14 cellular contexts compared by ENCODE assay signal in genomic region chr1:178566187-178566586, GRCh38. TPM values are rescaled to one million over a fixed set of nuclear protein-coding genes. Genes with fewer than 3 reads are reported as not detected.
DNase-seq lines count a peak whose midpoint lies in the region; ATAC-seq and TF ChIP-seq lines count a peak whose summit lies in the region.
"Had no signal": no experiment of that assay in that cellular context is flagged by ENCODE, and none has a peak within 500 bp of the region (broad histone marks: within the 10 kb centered on the region; RNA-seq: fewer than 3 reads in every experiment).

No MANE protein-coding gene starts in this region.

- H3K9me2 ChIP-seq in Karpas-422 (replicated peaks; ENCODE audit: insufficient read depth, low read length), result no peaks in the 10 kb centered on the region
- H3K9me2 ChIP-seq: SK-N-SH had no signal

- peak; percentile 53 for DNase-seq in iris pigment epithelial cell (ENCODE audit: low read depth)
- DNase-seq in RKO (ENCODE audit: low spot score), result no peak
- DNase-seq in endodermal cell, result no peak
- DNase-seq in SHP77 treated with DMSO at 0.1 percent for 48 hours (lab: John Stamatoyannopoulos, UW), result no peak
- DNase-seq in Karpas-422, result no peak
- DNase-seq: GOT3, hypothalamus, NCI-H446, SK-N-SH had no signal

- H2AFZ ChIP-seq in Karpas-422 (ENCODE audit: low read length), result no peak overlapping the region

- H3K4me3 ChIP-seq in endodermal cell (ENCODE audit: low read length), result no peak overlapping the region
- H3K4me3 ChIP-seq in Karpas-422 (ENCODE audit: low read length), result no peak overlapping the region

- H3K36me3 Mint-ChIP-seq in endodermal cell (ENCODE audit: low read depth), result no peaks in the 10 kb centered on the region

- H3K4me1 Mint-ChIP-seq in endodermal cell, result peaks cover 4% of the 10 kb centered on the region

- H3K36me3 ChIP-seq in endodermal cell (ENCODE audit: control insufficient read depth, insufficient read depth, low read length), result no peaks in the 10 kb centered on the region
- no peaks in the 10 kb centered on the region; the same call in 1 of the 2 replicates for H3K36me3 ChIP-seq in Karpas-422 (ENCODE audit: insufficient read depth, low read length)

- H3K4me1 ChIP-seq in endodermal cell (ENCODE audit: control insufficient read depth, insufficient read depth, low read length) (no peaks in the 10 kb centered on the region), Karpas-422 (ENCODE audit: low read length) (peaks cover 33% of the 10 kb centered on the region)

- peaks cover 7% of the 10 kb centered on the region; the same call in 1 of the 2 replicates for H3K79me2 ChIP-seq in Karpas-422 (ENCODE audit: low read length)

- no peak overlapping the region for H3K4me2 ChIP-seq in Karpas-422 (ENCODE audit: low read depth, low read length, poor library complexity, severe bottlenecking)
- H3K4me2 ChIP-seq: SK-N-SH had no signal

- no peak overlapping the region for H3K9ac ChIP-seq in endodermal cell (ENCODE audit: extremely low read depth, low read length, poor library complexity, severe bottlenecking)
- H3K9ac ChIP-seq in Karpas-422 (ENCODE audit: low read length), result no peak overlapping the region
- H3K9ac ChIP-seq: SK-N-SH had no signal

- peaks cover under 1% of the 10 kb centered on the region for H3K9me3 Mint-ChIP-seq in endodermal cell

- peak; percentile 76 for ATAC-seq in GM18867 (IDR thresholded peaks at IDR 0.05; ENCODE audit: unreplicated experiment)
- ATAC-seq in GM21529 (IDR thresholded peaks at IDR 0.05; ENCODE audit: unreplicated experiment), result peak; percentile 84
- ATAC-seq in HG03378 (IDR thresholded peaks at IDR 0.05; ENCODE audit: unreplicated experiment), result peak; percentile 94

- H3K27ac ChIP-seq in endodermal cell (ENCODE audit: low read depth, low read length) (no peak overlapping the region), Karpas-422 (ENCODE audit: low read length) (no peak overlapping the region)

- H3K27me3 Mint-ChIP-seq in endodermal cell (ENCODE audit: insufficient read depth), result peaks cover 6% of the 10 kb centered on the region

- TF ChIP-seq CTCF in endodermal cell (conservative IDR thresholded peaks at IDR 0.05), result no peak

- no peak overlapping the region for H3K4me3 Mint-ChIP-seq in endodermal cell
- H3K4me3 Mint-ChIP-seq: nephron had no signal

- peaks cover 7% of the 10 kb centered on the region for H3K9me3 ChIP-seq in endodermal cell (ENCODE audit: control insufficient read depth, low read length)
- H3K9me3 ChIP-seq in Karpas-422 (ENCODE audit: low read length), result no peaks in the 10 kb centered on the region
- H3K9me3 ChIP-seq: SK-N-SH had no signal

- H4K20me1 ChIP-seq in Karpas-422 (ENCODE audit: insufficient read depth, low read depth, low read length), result no peaks in the 10 kb centered on the region

- H3K27me3 ChIP-seq in endodermal cell (ENCODE audit: control insufficient read depth, insufficient read depth, low read length, poor library complexity, severe bottlenecking) (no peaks in the 10 kb centered on the region), Karpas-422 (ENCODE audit: low read length) (no peaks in the 10 kb centered on the region)

- WGBS in endodermal cell (ENCODE audit: insufficient coverage in 1 of 2, insufficient read length in 1 of 2), 2 experiments, result 90 to 95% methylated on average over 3 of the region's 3 CpGs

- H3K27ac Mint-ChIP-seq in endodermal cell, result no peak overlapping the region
- H3K27ac Mint-ChIP-seq: nephron had no signal

RNA-seq across cellular contexts. Expression of gene TEX35, which starts 53.3 kb away (rescaled TPM):
- not detected for total RNA-seq in endodermal cell
- not detected for polyA plus RNA-seq in endodermal cell (2013, experiment 1 of 2)
- not detected for polyA plus RNA-seq in endodermal cell (2013, experiment 2 of 2)
- total RNA-seq in Karpas-422 (2014; rRNA removed; shearing (Covaris generic); ENCODE audit: low replicate concordance), result 0.18 and 0.26 TPM in 2 replicates
- total RNA-seq: cerebellum had no signal
